Comparison of ENCODE assay signal across 8 cellular contexts in the genomic region with DNA sequence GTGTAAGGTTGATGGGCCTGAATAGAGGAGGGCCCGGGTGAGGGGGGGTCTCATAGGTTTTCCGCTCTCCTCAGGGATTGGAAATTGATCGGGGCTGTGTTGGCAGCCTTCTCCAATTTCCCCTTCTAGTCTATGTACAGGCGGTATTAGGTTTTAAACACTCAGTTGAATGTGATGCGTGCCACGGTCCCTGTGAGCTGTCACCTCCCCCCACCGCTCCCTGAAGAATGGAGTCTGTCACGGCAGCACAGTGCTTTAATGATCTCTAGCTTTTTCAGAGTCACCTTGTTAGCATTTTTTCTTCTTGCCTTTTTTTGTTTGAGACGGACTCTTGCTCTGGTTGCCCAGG. TPM values are rescaled to one million over a fixed set of nuclear protein-coding genes. Genes with fewer than 3 reads are reported as not detected.
DNase-seq lines count a peak whose midpoint lies in the region; ATAC-seq and TF ChIP-seq lines count a peak whose summit lies in the region.

No MANE protein-coding gene starts in this region.

- peak overlapping the region; percentile 90 to 96 (median 92) for H3K4me3 Mint-ChIP-seq in CD4-positive, CD25-positive, alpha-beta regulatory T cell

- peaks cover 48% of the 10 kb centered on the region for H3K36me3 Mint-ChIP-seq in CD4-positive, CD25-positive, alpha-beta regulatory T cell

- peak overlapping the region; percentile 84 to 98 (median 97) for H3K27ac Mint-ChIP-seq in CD4-positive, CD25-positive, alpha-beta regulatory T cell

- no peaks in the 10 kb centered on the region for H3K27me3 ChIP-seq in CD4-positive, CD25-positive, alpha-beta regulatory T cell (ENCODE audit: control insufficient read depth, insufficient read depth, low read length)
- H3K27me3 ChIP-seq in right cardiac atrium (ENCODE audit: control insufficient read depth, insufficient read depth) (no peaks in the 10 kb centered on the region), spleen (replicated peaks in 1 of 7) (no peaks in the 10 kb centered on the region)

- H3K27ac ChIP-seq in CD4-positive, CD25-positive, alpha-beta regulatory T cell (ENCODE audit: insufficient read depth, low read length, poor library complexity, severe bottlenecking), result peak overlapping the region; percentile 93
- H3K27ac ChIP-seq in right cardiac atrium (ENCODE audit: low read length) (peak overlapping the region; percentile 95), spleen (peak overlapping the region; percentile 83 to 94 (median 91))

- peaks cover 38% of the 10 kb centered on the region for H3K4me1 ChIP-seq in CD4-positive, CD25-positive, alpha-beta regulatory T cell (ENCODE audit: control insufficient read depth, insufficient read depth, low read length, poor library complexity, severe bottlenecking)
- no peaks in the 10 kb centered on the region for H3K4me1 ChIP-seq in right cardiac atrium (ENCODE audit: control insufficient read depth, insufficient read depth, low read length)
- peaks cover 24 to 79% (median 54%) of the 10 kb centered on the region in 6 donors for H3K4me1 ChIP-seq in spleen

- peak overlapping the region; percentile 74 for H3K4me3 ChIP-seq in CD4-positive, CD25-positive, alpha-beta regulatory T cell (ENCODE audit: low read depth, low read length)
- H3K4me3 ChIP-seq in right cardiac atrium (ENCODE audit: low read length), result peak overlapping the region; percentile 88
- H3K4me3 ChIP-seq in spleen, result peak overlapping the region; percentile 72 to 100 (median 96)

- no peak for TF ChIP-seq POLR2A in spleen (IDR thresholded peaks at IDR 0.05)

- H3K36me3 ChIP-seq in CD4-positive, CD25-positive, alpha-beta regulatory T cell (ENCODE audit: control insufficient read depth, insufficient read depth, low read length), result peaks cover 55% of the 10 kb centered on the region
- peaks cover 0 to 64% (median 45%) of the 10 kb centered on the region in 6 donors for H3K36me3 ChIP-seq in spleen

- 12% methylated on average over 9 of the region's 9 CpGs for WGBS in right cardiac atrium
- WGBS in spleen, 5 donors, result 15 to 32% (median 22%) methylated on average over 9 of the region's 9 CpGs

- peak in 1 of 2 donors; percentile 6 for ATAC-seq in CD4-positive, CD25-positive, alpha-beta regulatory T cell (ENCODE audit: low read depth in 2 of 2)
- peak; percentile 7 for ATAC-seq in HG03039 (IDR thresholded peaks at IDR 0.05; ENCODE audit: unreplicated experiment)
- ATAC-seq in right cardiac atrium, result peak in 1 of 2 donors; percentile 5
- no peak for ATAC-seq in HG02759 (IDR thresholded peaks at IDR 0.05; ENCODE audit: unreplicated experiment)
- ATAC-seq in HG03108 (IDR thresholded peaks at IDR 0.05; ENCODE audit: unreplicated experiment), result no peak

- no peak for DNase-seq in CD4-positive, CD25-positive, alpha-beta regulatory T cell
- DNase-seq in activated T-helper 9 cell treated with anti-CD3 and anti-CD28 coated beads, Interleukin-2, amount 50 U/mL, for 16 hours (ENCODE audit: low read depth), result peak; percentile 18
- DNase-seq in right cardiac atrium, result no peak
- no peak for DNase-seq in spleen
- no peak for DNase-seq in DMS79 treated with DMSO at 0.1 percent for 48 hours (lab: John Stamatoyannopoulos, UW)

- peaks cover 26 to 69% (median 56%) of the 10 kb centered on the region in 4 donors for H3K4me1 Mint-ChIP-seq in CD4-positive, CD25-positive, alpha-beta regulatory T cell

- no peaks in the 10 kb centered on the region for H3K9me3 Mint-ChIP-seq in CD4-positive, CD25-positive, alpha-beta regulatory T cell

- no peak for TF ChIP-seq CTCF in spleen (IDR thresholded peaks at IDR 0.05 in 8 of 11, conservative IDR thresholded peaks at IDR 0.05 in 3 of 11)

- no peaks in the 10 kb centered on the region for H3K9me3 ChIP-seq in CD4-positive, CD25-positive, alpha-beta regulatory T cell (ENCODE audit: control insufficient read depth in 2 of 2, low read length in 2 of 2)
- H3K9me3 ChIP-seq in right cardiac atrium (ENCODE audit: control insufficient read depth, low read length), result no peaks in the 10 kb centered on the region
- H3K9me3 ChIP-seq in spleen, result no peaks in the 10 kb centered on the region

- H3K27me3 Mint-ChIP-seq in CD4-positive, CD25-positive, alpha-beta regulatory T cell, result peaks cover 4% of the 10 kb centered on the region

- intact Hi-C loops in right cardiac atrium (cut with DNase I) (no loop called here), spleen (cut with DNase I; ENCODE audit: low total_unique reads) (no loop called here)

RNA-seq across cellular contexts. Expression of a gene that starts 0.8 kb away (rescaled TPM):
- total RNA-seq in CD4-positive, CD25-positive, alpha-beta regulatory T cell, result 476 TPM
- polyA plus RNA-seq in CD4-positive, CD25-positive, alpha-beta regulatory T cell, result 1,000 to 10,000 TPM; 1,107 to 1,194 (median 1,127) TPM
- 1,000 to 10,000 TPM; 1,306 to 1,768 (median 1,579) TPM for total RNA-seq in right cardiac atrium
- 4,150 TPM for polyA plus RNA-seq in right cardiac atrium
- total RNA-seq in spleen, result 100 to 1,000 TPM; 348 to 464 (median 412) TPM
- 1,000 to 10,000 TPM in 2 of 3 donors, 100 to 1,000 TPM in 1; 904 to 1,132 (median 1,034) TPM for polyA plus RNA-seq in spleen

RNA-seq across cellular contexts. Expression of a gene that starts 1.0 kb away (rescaled TPM):
- 36.9 TPM for total RNA-seq in CD4-positive, CD25-positive, alpha-beta regulatory T cell
- 10 to 100 TPM; 23.7 to 33.3 (median 26.5) TPM for polyA plus RNA-seq in CD4-positive, CD25-positive, alpha-beta regulatory T cell
- total RNA-seq in right cardiac atrium (10 to 100 TPM; 18.5 to 22.0 (median 21.2) TPM), spleen (10 to 100 TPM; 22.6 to 43.0 (median 31.1) TPM)
- polyA plus RNA-seq in right cardiac atrium (13.8 TPM), spleen (10 to 100 TPM; 10.1 to 14.9 (median 10.6) TPM)

RNA-seq across cellular contexts. Expression of a gene that starts 49.4 kb away (rescaled TPM):
- 5.5 TPM for total RNA-seq in CD4-positive, CD25-positive, alpha-beta regulatory T cell
- polyA plus RNA-seq in CD4-positive, CD25-positive, alpha-beta regulatory T cell, result 10 to 100 TPM; 23.9 to 41.6 (median 28.4) TPM
- total RNA-seq in right cardiac atrium, result 1 to 10 TPM; 1.1 to 2.1 (median 1.4) TPM
- 1.8 TPM for polyA plus RNA-seq in right cardiac atrium
- total RNA-seq in spleen, result 10 to 100 TPM; 12.1 to 31.1 (median 14.9) TPM
- 100 to 1,000 TPM in 1 of 3 donors, 10 to 100 TPM in 2; 38.0 to 107 (median 73.4) TPM for polyA plus RNA-seq in spleen
